In the genomic region with DNA sequence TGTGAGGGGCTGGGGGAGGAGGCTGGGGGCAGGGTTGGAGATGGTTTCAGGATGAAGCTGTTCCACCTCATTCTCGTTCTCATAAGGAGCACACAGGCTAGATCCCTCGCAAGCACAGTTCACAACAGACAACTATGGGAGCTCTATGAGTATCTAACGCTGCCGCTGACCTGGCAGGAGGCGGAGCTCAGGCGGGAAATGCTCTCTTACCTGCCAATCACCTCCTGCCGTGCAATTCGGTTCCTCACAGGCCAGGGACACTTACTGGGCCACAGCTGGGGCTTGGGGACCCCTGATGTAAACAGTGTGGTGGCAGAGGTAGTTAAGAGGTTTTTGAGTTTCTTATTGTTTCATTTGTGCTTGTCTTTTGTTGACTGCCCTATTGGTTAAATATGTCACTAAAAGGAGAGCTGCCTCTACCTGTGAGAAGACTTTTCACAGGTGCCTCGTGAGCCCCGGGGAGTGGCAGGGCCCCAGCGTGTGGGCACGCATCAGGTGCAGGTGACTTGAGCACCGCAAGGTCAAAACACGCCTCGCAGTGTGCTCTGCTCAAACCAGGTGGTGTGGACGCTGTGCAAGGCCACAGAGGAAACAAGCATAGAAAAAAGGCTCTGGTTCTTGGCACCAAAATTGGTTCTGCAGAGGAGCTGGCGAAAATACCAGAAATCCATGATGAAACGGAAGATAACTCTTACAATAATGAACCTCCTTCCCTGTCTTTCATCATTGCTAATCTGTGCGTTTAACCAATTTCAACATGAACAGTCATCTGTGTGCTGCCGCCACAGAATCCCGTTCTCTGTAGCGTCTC, we compare ENCODE assay signal across 21 cellular contexts. TPM values are rescaled to one million over a fixed set of nuclear protein-coding genes. Genes with fewer than 3 reads are reported as not detected.
A peak's percentile ranks its signal among the peaks of the same experiment; 100 is the strongest.
DNase-seq lines count a peak whose midpoint lies in the region; ATAC-seq, FAIRE-seq and TF ChIP-seq lines count a peak whose summit lies in the region.
"Had no signal": no experiment of that assay in that cellular context is flagged by ENCODE, and none has a peak within 500 bp of the region (broad histone marks: within the 10 kb centered on the region; RNA-seq: fewer than 3 reads in every experiment).

No MANE protein-coding gene starts in this region.

- H2BK120ac ChIP-seq in mesendoderm (ENCODE audit: low read depth, low read length): no peak overlapping the region

- no peaks in the 10 kb centered on the region for H3K36me3 ChIP-seq in breast epithelium
- peaks cover 75% of the 10 kb centered on the region for H3K36me3 ChIP-seq in astrocyte (ENCODE audit: insufficient read depth, low read length)
- H3K36me3 ChIP-seq in mesendoderm (ENCODE audit: control insufficient read depth, insufficient read depth, low read length): no peaks in the 10 kb centered on the region
- H3K36me3 ChIP-seq in vagina: peaks cover 0 to 7% of the 10 kb centered on the region in 2 donors

- TF ChIP-seq POLR2A in breast epithelium (IDR thresholded peaks at IDR 0.05) (no peak), vagina (IDR thresholded peaks at IDR 0.05) (no peak)

- H2BK5ac ChIP-seq in mesendoderm (ENCODE audit: low read length): no peak overlapping the region

- H3K79me2 ChIP-seq in astrocyte (ENCODE audit: insufficient read depth, low read length): peaks cover 81% of the 10 kb centered on the region
- no peaks in the 10 kb centered on the region for H3K79me2 ChIP-seq in mesendoderm (ENCODE audit: control insufficient read depth, insufficient read depth, low read length)

- H3K18ac ChIP-seq in mesendoderm (ENCODE audit: low read length): no peak overlapping the region

- no peaks in the 10 kb centered on the region for H3K27me3 ChIP-seq in breast epithelium
- H3K27me3 ChIP-seq in astrocyte (ENCODE audit: insufficient read depth, low read length): no peaks in the 10 kb centered on the region
- no peaks in the 10 kb centered on the region for H3K27me3 ChIP-seq in mesendoderm (ENCODE audit: insufficient read depth, low read length, poor library complexity)
- H3K27me3 ChIP-seq in vagina: no peaks in the 10 kb centered on the region

- peak overlapping the region in 1 of 3 donors; percentile 10 for H3K4me3 ChIP-seq in breast epithelium
- H3K4me3 ChIP-seq in astrocyte (ENCODE audit: insufficient read depth, low read depth, low read length): no peak overlapping the region
- H3K4me3 ChIP-seq in mesendoderm (ENCODE audit: low read length): no peak overlapping the region
- H3K4me3 ChIP-seq in vagina: no peak overlapping the region
- H3K4me3 ChIP-seq: esophagus muscularis mucosa, GM12878 had no signal

- no peak overlapping the region for H3K4ac ChIP-seq in mesendoderm (ENCODE audit: low read depth, low read length)

- peaks cover 5 to 8% of the 10 kb centered on the region in 2 donors for H3K4me1 ChIP-seq in breast epithelium
- H3K4me1 ChIP-seq in astrocyte (ENCODE audit: insufficient read depth, low read length): peaks cover 29% of the 10 kb centered on the region
- peaks cover 19% of the 10 kb centered on the region for H3K4me1 ChIP-seq in mesendoderm (ENCODE audit: control insufficient read depth, low read depth, low read length)
- peaks cover 11% of the 10 kb centered on the region for H3K4me1 ChIP-seq in vagina

- H3K27me3 Mint-ChIP-seq in MCF 10A (ENCODE audit: insufficient read depth, unreplicated experiment): no peaks in the 10 kb centered on the region
- peaks cover 10% of the 10 kb centered on the region for H3K27me3 Mint-ChIP-seq in astrocyte (ENCODE audit: low read depth, unreplicated experiment)

- H3K79me1 ChIP-seq in mesendoderm (ENCODE audit: low read length): no peaks in the 10 kb centered on the region

- H3K27ac Mint-ChIP-seq in MCF 10A (ENCODE audit: low read depth, unreplicated experiment) (no peak overlapping the region), astrocyte (ENCODE audit: unreplicated experiment) (no peak overlapping the region)
- H3K27ac Mint-ChIP-seq: activated CD4-positive, alpha-beta T cell treated with anti-CD3 and anti-CD28 coated beads for 36 hours; activated naive CD4-positive, alpha-beta T cell treated with anti-CD3 and anti-CD28 coated beads, Interleukin-2, amount 50 U/mL, for 24 hours; CD4-positive, CD25-positive, alpha-beta regulatory T cell had no signal

- no peak overlapping the region for H3K9ac ChIP-seq in astrocyte (ENCODE audit: low read length)
- H3K9ac ChIP-seq in mesendoderm (ENCODE audit: low read length): no peak overlapping the region

- H4K5ac ChIP-seq in mesendoderm (ENCODE audit: low read length): no peak overlapping the region

- H3K4me3 Mint-ChIP-seq in MCF 10A (ENCODE audit: unreplicated experiment) (no peak overlapping the region), astrocyte (ENCODE audit: unreplicated experiment) (no peak overlapping the region)
- H3K4me3 Mint-ChIP-seq: activated CD4-positive, alpha-beta T cell treated with anti-CD3 and anti-CD28 coated beads for 36 hours; activated naive CD4-positive, alpha-beta T cell treated with anti-CD3 and anti-CD28 coated beads, Interleukin-2, amount 50 U/mL, for 24 hours; CD4-positive, CD25-positive, alpha-beta regulatory T cell had no signal

- H2AK5ac ChIP-seq in mesendoderm (ENCODE audit: low read length): no peak overlapping the region

- POLR2A ChIA-PET in MCF 10A (lab: Yijun Ruan, JAX): interaction anchor here (0.6 kb wide), 1 partner anchor 687 kb away, joined by 4 read pairs; no protein-coding TSS in a partner anchor

- no peak overlapping the region for H3K23ac ChIP-seq in mesendoderm (ENCODE audit: low read length)

- H3K36me3 Mint-ChIP-seq in MCF 10A (ENCODE audit: insufficient read depth, unreplicated experiment): peaks cover 18% of the 10 kb centered on the region
- peaks cover 43% of the 10 kb centered on the region for H3K36me3 Mint-ChIP-seq in astrocyte (ENCODE audit: low read depth, unreplicated experiment)
- H3K36me3 Mint-ChIP-seq: activated naive CD4-positive, alpha-beta T cell treated with anti-CD3 and anti-CD28 coated beads, Interleukin-2, amount 50 U/mL, for 24 hours; CD4-positive, CD25-positive, alpha-beta regulatory T cell had no signal

- FAIRE-seq in astrocyte (lab: Jason Lieb, UNC): no peak
- FAIRE-seq: A204.1, GM12878 had no signal

- no TSS peak for BruUV-seq in MCF 10A (replicated peaks; lab: Mats Ljungman, UMichigan)

- intact Hi-C loops in breast epithelium (cut with DNase I; ENCODE audit: low total_unique reads): no loop called here
- intact Hi-C loops in MCF 10A (cut with micrococcal nuclease): no loop called here
- intact Hi-C loops in vagina (cut with DNase I): no loop called here

- H3K4me2 ChIP-seq in astrocyte (ENCODE audit: low read length): no peak overlapping the region
- H3K4me2 ChIP-seq in mesendoderm (ENCODE audit: low read length): no peak overlapping the region

- H4K20me1 ChIP-seq in astrocyte (ENCODE audit: insufficient read depth, low read length): no peaks in the 10 kb centered on the region

- no peak overlapping the region for H2BK15ac ChIP-seq in mesendoderm (replicated peaks; ENCODE audit: low read depth)

- H3K56ac ChIP-seq in mesendoderm (ENCODE audit: low read length): peak overlapping the region; percentile 54

- H3K4me1 Mint-ChIP-seq in MCF 10A (ENCODE audit: insufficient read depth, unreplicated experiment) (peaks cover 22% of the 10 kb centered on the region), astrocyte (ENCODE audit: low read depth, unreplicated experiment) (peaks cover 13% of the 10 kb centered on the region)

- H2AFZ ChIP-seq in astrocyte (ENCODE audit: low read depth, low read length): no peak overlapping the region

- ATAC-seq in GM18502 (IDR thresholded peaks at IDR 0.05; ENCODE audit: poor library complexity, unreplicated experiment) (no peak), GM18867 (IDR thresholded peaks at IDR 0.05; ENCODE audit: unreplicated experiment) (no peak)
- ATAC-seq: activated CD4-positive, alpha-beta T cell treated with anti-CD3 and anti-CD28 coated beads for 36 hours; GM12878 had no signal

- TF ChIP-seq CTCF in breast epithelium (IDR thresholded peaks at IDR 0.05): no peak
- TF ChIP-seq CTCF in MCF 10A (IDR thresholded peaks at IDR 0.05; ENCODE audit: unreplicated experiment): no peak
- no peak for TF ChIP-seq CTCF in astrocyte (IDR thresholded peaks at IDR 0.05; ENCODE audit: insufficient read depth, low read depth, low read length)
- TF ChIP-seq CTCF in vagina (IDR thresholded peaks at IDR 0.05): no peak

- no CpG with 5 or more reads among the region's 22 CpGs for WGBS in mesendoderm (ENCODE audit: extremely low coverage, insufficient coverage, low lambda C conversion rate)

- H3K9me3 Mint-ChIP-seq in MCF 10A (ENCODE audit: unreplicated experiment) (peaks cover 9% of the 10 kb centered on the region), astrocyte (ENCODE audit: unreplicated experiment) (peaks cover 7% of the 10 kb centered on the region)
- H3K9me3 Mint-ChIP-seq: activated naive CD4-positive, alpha-beta T cell treated with anti-CD3 and anti-CD28 coated beads, Interleukin-2, amount 50 U/mL, for 24 hours had no signal

- no peak overlapping the region for H4K8ac ChIP-seq in mesendoderm (ENCODE audit: low read depth, low read length)

- H3K9me3 ChIP-seq in breast epithelium: no peaks in the 10 kb centered on the region
- no peaks in the 10 kb centered on the region for H3K9me3 ChIP-seq in astrocyte (ENCODE audit: insufficient read depth, low read depth, low read length)
- H3K9me3 ChIP-seq in vagina: no peaks in the 10 kb centered on the region

- DNase-seq in breast epithelium (ENCODE audit: low spot score in 2 of 2) (no peak), MCF 10A (ENCODE audit: unreplicated experiment) (no peak), astrocyte (ENCODE audit: low read depth) (no peak), mesendoderm (peak; percentile 51), vagina (ENCODE audit: extremely low spot score in 2 of 2) (no peak), HK-2 (ENCODE audit: unreplicated experiment) (no peak)
- DNase-seq: CD4-positive, CD25-positive, alpha-beta regulatory T cell; effector CD8-positive, alpha-beta T cell; NCI-H1048; NCI-H2081 treated with DMSO at 0.1 percent for 48 hours; NCI-H526; SHP77; stimulated activated CD4-positive, alpha-beta T cell treated with anti-CD3 and anti-CD28 coated beads, Interleukin-4, amount 100 ng/mL, for 4 hours; SW 1271 had no signal

- CTCF ChIA-PET in MCF 10A (lab: Yijun Ruan, JAX): interaction anchor here (2.1 kb wide), 1 partner anchor 15 kb away, joined by 5 read pairs; no protein-coding TSS in a partner anchor

- H3K27ac ChIP-seq in breast epithelium (peak overlapping the region; percentile 82 to 87), astrocyte (ENCODE audit: low read depth, low read length) (peak overlapping the region; percentile 100), mesendoderm (ENCODE audit: low read depth, low read length) (no peak overlapping the region), vagina (peak overlapping the region; percentile 8)
- H3K27ac ChIP-seq: esophagus muscularis mucosa had no signal

RNA-seq across cellular contexts. Expression of gene MLPH, which starts 10.2 kb away (rescaled TPM):
- total RNA-seq in breast epithelium (100 to 1,000 TPM in 2 of 3 donors, 10 to 100 TPM in 1; 15.5 to 242 (median 223) TPM), MCF 10A (2022) (27.1 and 28.5 TPM in 2 replicates), astrocyte (14.2 and 16.2 TPM in 2 replicates), vagina (34.6 TPM)
- 7.8 TPM for polyA plus RNA-seq in mesendoderm (2013, experiment 1 of 2)
- 8.0 TPM for polyA plus RNA-seq in mesendoderm (2013, experiment 2 of 2)
- polyA plus RNA-seq: CD4-positive, CD25-positive, alpha-beta regulatory T cell had no signal
